In genomic region chr2:21640046-21640445, GRCh38 we compare ENCODE assay signal across 33 cellular contexts.
"Had no signal": no experiment of that assay in that cellular context is flagged by ENCODE, and none has a peak within 500 bp of the region (broad histone marks: within the 10 kb centered on the region; RNA-seq: fewer than 3 reads in every experiment).

No MANE protein-coding gene starts in this region.

- H3K4me3 ChIP-seq: colonic mucosa, gastroesophageal sphincter, heart left ventricle, hepatocyte, lung, mucosa of descending colon, neural progenitor cell, smooth muscle cell, stomach, testis, tibial artery, upper lobe of left lung, uterus had no signal

- H3K27ac ChIP-seq: colonic mucosa, epithelial cell of prostate, foreskin keratinocyte, gastroesophageal sphincter, heart left ventricle, hepatocyte, neural progenitor cell, parathyroid adenoma, testis, tibial artery, upper lobe of left lung, uterus had no signal

- H3K79me2 ChIP-seq: hepatocyte, parathyroid adenoma had no signal

- H3K4me2 ChIP-seq: hepatocyte, neural progenitor cell, smooth muscle cell had no signal

- H3K4me3 Mint-ChIP-seq: dendritic cell treated with granulocyte-macrophage colony-stimulating factor and Interleukin-4, amounts not matched to agents 40 ng/mL and 50 ng/mL, for 4 days; endodermal cell; memory B cell; mesothelial cell of epicardium; naive B cell; nephron; neural progenitor cell had no signal

- H2AFZ ChIP-seq: hepatocyte, neural progenitor cell, parathyroid adenoma had no signal

- H3K9me3 Mint-ChIP-seq: dendritic cell treated with granulocyte-macrophage colony-stimulating factor and Interleukin-4, amounts not matched to agents 40 ng/mL and 50 ng/mL, for 4 days; endodermal cell; mesothelial cell of epicardium; nephron had no signal

- H3K36me3 Mint-ChIP-seq: memory B cell, mesothelial cell of epicardium, naive B cell, neural progenitor cell had no signal

- H3K27me3 ChIP-seq: colonic mucosa, foreskin keratinocyte, gastroesophageal sphincter, heart left ventricle, hepatocyte, neural progenitor cell, stomach, testis, tibial artery, upper lobe of left lung, uterus had no signal

- H3K9me3 ChIP-seq: colonic mucosa, gastroesophageal sphincter, heart left ventricle, mucosa of descending colon, stomach, testis, tibial artery, upper lobe of left lung, uterus had no signal

- H3K4me1 ChIP-seq: colonic mucosa, foreskin keratinocyte, gastroesophageal sphincter, heart left ventricle, parathyroid adenoma, testis, tibial artery, upper lobe of left lung, uterus had no signal

- H3K36me3 ChIP-seq: colonic mucosa, gastroesophageal sphincter, heart left ventricle, neural progenitor cell, stomach, tibial artery, upper lobe of left lung, uterus had no signal

- H3K9ac ChIP-seq: neural progenitor cell, parathyroid adenoma had no signal

- ATAC-seq: esophagus mucosa, foreskin keratinocyte, gastroesophageal sphincter, heart left ventricle, left cardiac atrium, left ventricle myocardium superior, mucosa of descending colon, sciatic nerve had no signal

- DNase-seq: colonic mucosa; effector CD8-positive, alpha-beta T cell; endodermal cell; foreskin keratinocyte; heart left ventricle; left cardiac atrium; left ventricle myocardium superior; mucosa of descending colon; naive B cell; stimulated activated CD4-positive, alpha-beta T cell treated with anti-CD3 and anti-CD28 coated beads, Interleukin-12 subunit alpha, Interleukin-12 subunit beta, amount 100 ng/mL, for 4 hours; stimulated activated CD4-positive, alpha-beta T cell treated with anti-CD3 and anti-CD28 coated beads, Interleukin-1b, Interleukin-23, amount 100 ng/mL, for 48 hours; stimulated activated CD4-positive, alpha-beta T cell treated with anti-CD3 and anti-CD28 coated beads, Interleukin-4, amount 100 ng/mL, for 1 hour; stimulated activated CD8-positive, alpha-beta memory T cell treated with anti-CD3 and anti-CD28 coated beads, Interleukin-4, amount 100 ng/mL, for 48 hours; stimulated activated naive CD4-positive, alpha-beta T cell; stomach; testis; tibial artery; uterus had no signal

- H3K27me3 Mint-ChIP-seq: dendritic cell treated with granulocyte-macrophage colony-stimulating factor and Interleukin-4, amounts not matched to agents 40 ng/mL and 50 ng/mL, for 4 days; memory B cell; naive B cell had no signal

- H3K4me1 Mint-ChIP-seq: memory B cell, naive B cell had no signal

- H3K27ac Mint-ChIP-seq: dendritic cell treated with granulocyte-macrophage colony-stimulating factor and Interleukin-4, amounts not matched to agents 40 ng/mL and 50 ng/mL, for 4 days; endodermal cell; memory B cell; mesothelial cell of epicardium; naive B cell; nephron; neural progenitor cell; progenitor cell of endocrine pancreas had no signal
